Comparison of ENCODE assay signal across 8 cellular contexts in genomic region chr2:12169060-12169406, GRCh38.
DNase-seq lines count a peak whose midpoint lies in the region; ATAC-seq and TF ChIP-seq lines count a peak whose summit lies in the region.

No MANE protein-coding gene starts in this region.

- no peak for TF ChIP-seq CTCF in CD8-positive, alpha-beta T cell (IDR thresholded peaks at IDR 0.05)
- TF ChIP-seq CTCF in parathyroid adenoma (IDR thresholded peaks at IDR 0.05) = no peak

- H3K27me3 ChIP-seq in CD8-positive, alpha-beta T cell (ENCODE audit: insufficient read depth, low read length) = no peaks in the 10 kb centered on the region
- no peaks in the 10 kb centered on the region for H3K27me3 ChIP-seq in parathyroid adenoma (ENCODE audit: control insufficient read depth, insufficient read depth, low read length)

- no peak overlapping the region for H3K9ac ChIP-seq in parathyroid adenoma

- no peaks in the 10 kb centered on the region for H3K36me3 ChIP-seq in CD8-positive, alpha-beta T cell (ENCODE audit: insufficient read depth, low read length)
- no peaks in the 10 kb centered on the region for H3K36me3 ChIP-seq in parathyroid adenoma (ENCODE audit: control insufficient read depth, insufficient read depth, low read length)

- peaks cover 24% of the 10 kb centered on the region for H3K4me1 ChIP-seq in CD8-positive, alpha-beta T cell (ENCODE audit: insufficient read depth, low read length)
- peaks cover 13% of the 10 kb centered on the region for H3K4me1 ChIP-seq in parathyroid adenoma

- no peaks in the 10 kb centered on the region for H3K79me2 ChIP-seq in parathyroid adenoma

- H3K27me3 Mint-ChIP-seq in CD8-positive, alpha-beta T cell (ENCODE audit: low read depth) = no peaks in the 10 kb centered on the region

- CTCF ChIA-PET in CD8-positive, alpha-beta T cell (lab: Charles Lee) = interaction anchor here (0.8 to 1.0 kb wide), 3 partner anchors 14 to 546 kb away, joined by 3 to 4 read pairs (median 3); no protein-coding TSS in a partner anchor

- H3K4me3 ChIP-seq in CD8-positive, alpha-beta T cell (ENCODE audit: low read depth, low read length) = no peak overlapping the region
- no peak overlapping the region for H3K4me3 ChIP-seq in parathyroid adenoma (ENCODE audit: low read depth, low read length)

- no peak for ATAC-seq in CD8-positive, alpha-beta T cell
- no peak for ATAC-seq in left colon

- peak overlapping the region; percentile 8 for H2AFZ ChIP-seq in parathyroid adenoma

- intact Hi-C loops in CD8-positive, alpha-beta T cell (cut with DNase I, micrococcal nuclease) = no loop called here
- intact Hi-C loops in left colon (cut with DNase I, micrococcal nuclease) = no loop called here

- H3K9me3 Mint-ChIP-seq in CD8-positive, alpha-beta T cell = no peaks in the 10 kb centered on the region

- no peaks in the 10 kb centered on the region for H3K9me3 ChIP-seq in CD8-positive, alpha-beta T cell (ENCODE audit: low read length)
- no peaks in the 10 kb centered on the region for H3K9me3 ChIP-seq in parathyroid adenoma (ENCODE audit: control insufficient read depth, low read length)

- H3K4me1 Mint-ChIP-seq in CD8-positive, alpha-beta T cell (ENCODE audit: low read depth) = peaks cover 54% of the 10 kb centered on the region

- no peak overlapping the region for H3K27ac ChIP-seq in CD8-positive, alpha-beta T cell (ENCODE audit: low read depth, low read length)
- no peak overlapping the region for H3K27ac ChIP-seq in parathyroid adenoma

- no peak for DNase-seq in CD8-positive, alpha-beta T cell
- DNase-seq in NOMO-1 treated with dmso at 0.1 percent for 144 hours (lab: John Stamatoyannopoulos, UW; ENCODE audit: unreplicated experiment) (peak; percentile 27), fibroblast of gingiva (ENCODE audit: low read depth) (peak; percentile 75), left colon (no peak), NCI-H226 (no peak), cortex of kidney (lab: John Stamatoyannopoulos, UW) (no peak), HuH-7 (ENCODE audit: low spot score) (no peak)

- H3K4me2 ChIP-seq in parathyroid adenoma (ENCODE audit: low read length) = no peak overlapping the region

- H3K27ac Mint-ChIP-seq in CD8-positive, alpha-beta T cell = peak overlapping the region; percentile 58

- POLR2A ChIA-PET in CD8-positive, alpha-beta T cell (lab: Charles Lee) = interaction anchor here (0.8 kb wide), 1 partner anchor 133 kb away, joined by 3 read pairs; no protein-coding TSS in a partner anchor

- no peaks in the 10 kb centered on the region for H3K36me3 Mint-ChIP-seq in CD8-positive, alpha-beta T cell

- H3K4me3 Mint-ChIP-seq in CD8-positive, alpha-beta T cell = no peak overlapping the region

Comparison
In these comparisons a context has a peak if more than half of its experiments do, and no peak if none do; other contexts are left out.
1. DNase-seq: peak in NOMO-1 treated with dmso at 0.1 percent for 144 hours (single experiment) and fibroblast of gingiva (single experiment); none in CD8-positive, alpha-beta T cell (0 of 7), left colon (0 of 2), NCI-H226 (single experiment), cortex of kidney (single experiment) and HuH-7 (single experiment).